1 cellular context compared by ENCODE assay signal in genomic region chr1:160710531-160711252, GRCh38.
TF ChIP-seq lines count a peak whose summit lies in the region.

No MANE protein-coding gene starts in this region.

TF ChIP-seq in GM23338, 12 proteins besides CTCF, POLR2A, EP300 and RAD21:
- TF ChIP-seq ZNF114 (CRISPR knock-in tag; IDR thresholded peaks at IDR 0.05) (no peak), POLR2AphosphoS5 (IDR thresholded peaks at IDR 0.05; ENCODE audit: low read depth) (no peak), EZH2phosphoT487 (IDR thresholded peaks at IDR 0.05; ENCODE audit: unreplicated experiment) (no peak), CREB1 (CRISPR knock-in tag; IDR thresholded peaks at IDR 0.05; ENCODE audit: low read depth) (no peak), ZNF462 (CRISPR knock-in tag; IDR thresholded peaks at IDR 0.05) (no peak), ETS1 (IDR thresholded peaks at IDR 0.05) (no peak), JUNB (IDR thresholded peaks at IDR 0.05; ENCODE audit: unreplicated experiment) (no peak)
